8 cellular contexts compared by ENCODE assay signal in genomic region chr10:47775361-47776231, GRCh38. TPM values are rescaled to one million over a fixed set of nuclear protein-coding genes. Genes with fewer than 3 reads are reported as not detected.
DNase-seq lines count a peak whose midpoint lies in the region; ATAC-seq, FAIRE-seq and TF ChIP-seq lines count a peak whose summit lies in the region.
"Not testable (repeated sequence)": the region's sequence is repeated elsewhere in the genome, so short reads cannot be mapped to it uniquely, and the experiment has no call there.

No MANE protein-coding gene starts in this region.

- TF ChIP-seq CTCF in CD14-positive monocyte (IDR thresholded peaks at IDR 0.05) (peak; percentile 19), Peyer's patch (IDR thresholded peaks at IDR 0.05) (peak in 4 of 6 experiments; percentile 26 to 70 (median 67)), liver (IDR thresholded peaks at IDR 0.05; ENCODE audit: low read depth, low read length, missing input control) (peak; percentile 46)

- not testable (repeated sequence) for FAIRE-seq in small intestine (lab: Jason Lieb, UNC)

- not testable (repeated sequence) for H3K27ac ChIP-seq in Peyer's patch; liver (ENCODE audit: low read depth in 1 of 2, low read length in 2 of 2); small intestine (ENCODE audit: low read depth in 1 of 2, low read length in 1 of 2)

- not testable (repeated sequence) for H3K36me3 Mint-ChIP-seq in CD14-positive monocyte

- 21% methylated on average over 4 of the region's 6 CpGs for WGBS in liver
- WGBS in small intestine, 3 donors, result 5 to 18% (median 10%) methylated on average over 4 of the region's 6 CpGs

- not testable (repeated sequence) for H3K9ac ChIP-seq in adipocyte (ENCODE audit: low read length); liver (ENCODE audit: low read depth in 1 of 2, low read length in 2 of 2)

- not testable (repeated sequence) for H3K4me3 ChIP-seq in Peyer's patch; adipocyte (ENCODE audit: low read length); liver (ENCODE audit: low read depth in 1 of 3, low read length in 3 of 3); small intestine (ENCODE audit: low read depth in 1 of 2, low read length in 2 of 2)

- not testable (repeated sequence) for TF ChIP-seq POLR2A in Peyer's patch (IDR thresholded peaks at IDR 0.05)

- H3K27me3 Mint-ChIP-seq in CD14-positive monocyte (ENCODE audit: low read depth in 3 of 3), result not testable (repeated sequence)

- not testable (repeated sequence) for H3K4me3 Mint-ChIP-seq in CD14-positive monocyte

- DNase-seq in CD14-positive monocyte (ENCODE audit: low spot score), result not testable (repeated sequence)
- DNase-seq in NCI-H1092 (lab: John Stamatoyannopoulos, UW), result peak; percentile 16
- peak in 2 of 3 donors; percentile 59 to 65 for DNase-seq in Peyer's patch
- DNase-seq in adipocyte (ENCODE audit: low read depth), result peak; percentile 52
- DNase-seq in fibroblast of gingiva (ENCODE audit: low read depth), result peak; percentile 56
- peak; percentile 76 for DNase-seq in small intestine

- H3K27ac Mint-ChIP-seq in CD14-positive monocyte, result not testable (repeated sequence)

- ATAC-seq in GM21737 (IDR thresholded peaks at IDR 0.05; ENCODE audit: unreplicated experiment), result peak; percentile 64

- not testable (repeated sequence) for H3K27me3 ChIP-seq in Peyer's patch; adipocyte (replicated peaks; ENCODE audit: control insufficient read depth, insufficient read depth, low read length); liver (ENCODE audit: control insufficient read depth in 4 of 4, insufficient read depth in 4 of 4, low read length in 3 of 4); small intestine (ENCODE audit: control insufficient read depth in 2 of 2, insufficient read depth in 2 of 2, low read length in 2 of 2)

- H3K36me3 ChIP-seq in Peyer's patch; adipocyte (ENCODE audit: control insufficient read depth, insufficient read depth, low read length, severe bottlenecking); liver (ENCODE audit: control insufficient read depth in 4 of 4, insufficient read depth in 3 of 4, low read depth in 1 of 4, low read length in 3 of 4); small intestine (ENCODE audit: control insufficient read depth in 2 of 2, insufficient read depth in 2 of 2, low read length in 2 of 2): not testable (repeated sequence)

- TF ChIP-seq RAD21 in liver (IDR thresholded peaks at IDR 0.05), result peak; percentile 67 to 70

- not testable (repeated sequence) for H3K9me3 Mint-ChIP-seq in CD14-positive monocyte

- not testable (repeated sequence) for H3K4me1 ChIP-seq in Peyer's patch; adipocyte (ENCODE audit: control insufficient read depth, insufficient read depth, low read length); liver (ENCODE audit: control insufficient read depth in 4 of 4, insufficient read depth in 4 of 4, low read length in 3 of 4); small intestine (ENCODE audit: control insufficient read depth in 2 of 2, insufficient read depth in 1 of 2, low read depth in 1 of 2, low read length in 1 of 2)

- not testable (repeated sequence) for H3K9me3 ChIP-seq in Peyer's patch; adipocyte (ENCODE audit: control insufficient read depth, low read length); liver (ENCODE audit: control insufficient read depth in 4 of 4, low read length in 3 of 4); small intestine (ENCODE audit: control insufficient read depth, low read depth)

- intact Hi-C loops in CD14-positive monocyte (cut with micrococcal nuclease), result not testable (repeated sequence)

- not testable (repeated sequence) for H3K4me1 Mint-ChIP-seq in CD14-positive monocyte

TF ChIP-seq in liver, 16 proteins besides CTCF, POLR2A, EP300 and RAD21:
- TF ChIP-seq YY1 (IDR thresholded peaks at IDR 0.05), result peak; percentile 67

RNA-seq across cellular contexts. Expression of gene SYT15B, which starts 12.2 kb away (rescaled TPM):
- polyA plus RNA-seq in CD14-positive monocyte (not detected), liver (under 1 TPM; 0.24 to 0.58 TPM), small intestine (1 to 10 TPM in 1 of 3 donors, not detected in 2; 3.3 TPM)
- total RNA-seq in Peyer's patch (1 to 10 TPM in 1 of 4 donors, under 1 TPM in 1, not detected in 2; 0.94 to 4.1 TPM), liver (1 to 10 TPM in 1 of 2 donors, under 1 TPM in 1; 0.14 to 2.8 TPM)
